Comparison of ENCODE assay signal across 1 cellular context in the genomic region with DNA sequence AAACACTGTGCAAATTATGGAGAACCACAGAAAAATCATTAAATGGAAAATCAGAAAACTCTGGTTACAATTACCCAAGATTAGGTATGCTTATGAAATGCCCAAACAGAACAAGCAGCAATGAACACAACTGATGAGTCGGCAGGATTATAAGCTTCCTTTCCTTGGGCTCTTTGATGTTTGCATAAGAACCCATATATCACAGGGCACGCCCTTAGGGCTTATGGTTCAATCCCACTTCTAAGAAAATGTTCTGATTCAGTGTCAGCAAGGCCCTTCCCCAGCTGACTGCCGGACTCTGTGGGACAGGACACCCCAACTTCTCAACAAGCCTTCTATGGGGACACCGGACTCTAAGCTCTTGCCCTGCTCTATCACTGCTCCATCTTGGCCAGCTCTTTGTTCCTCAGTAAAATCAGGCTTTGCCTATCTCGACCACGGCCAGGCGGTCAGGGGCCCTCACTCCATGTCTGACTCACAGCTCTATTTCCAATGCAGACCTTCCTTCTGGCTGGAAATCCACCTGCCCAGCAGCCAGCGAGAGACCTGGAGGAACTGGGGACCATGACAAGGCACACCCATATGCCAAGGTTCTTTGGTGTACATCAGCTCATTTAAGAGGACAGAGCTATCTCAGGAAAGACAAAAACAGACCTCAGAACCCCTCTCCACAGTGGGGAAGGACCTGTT.
TF ChIP-seq lines count a peak whose summit lies in the region.

No MANE protein-coding gene starts in this region.

TF ChIP-seq in WTC11, 78 proteins besides CTCF, POLR2A, EP300 and RAD21 (continued from another document):
- TF ChIP-seq, protein P1, sequence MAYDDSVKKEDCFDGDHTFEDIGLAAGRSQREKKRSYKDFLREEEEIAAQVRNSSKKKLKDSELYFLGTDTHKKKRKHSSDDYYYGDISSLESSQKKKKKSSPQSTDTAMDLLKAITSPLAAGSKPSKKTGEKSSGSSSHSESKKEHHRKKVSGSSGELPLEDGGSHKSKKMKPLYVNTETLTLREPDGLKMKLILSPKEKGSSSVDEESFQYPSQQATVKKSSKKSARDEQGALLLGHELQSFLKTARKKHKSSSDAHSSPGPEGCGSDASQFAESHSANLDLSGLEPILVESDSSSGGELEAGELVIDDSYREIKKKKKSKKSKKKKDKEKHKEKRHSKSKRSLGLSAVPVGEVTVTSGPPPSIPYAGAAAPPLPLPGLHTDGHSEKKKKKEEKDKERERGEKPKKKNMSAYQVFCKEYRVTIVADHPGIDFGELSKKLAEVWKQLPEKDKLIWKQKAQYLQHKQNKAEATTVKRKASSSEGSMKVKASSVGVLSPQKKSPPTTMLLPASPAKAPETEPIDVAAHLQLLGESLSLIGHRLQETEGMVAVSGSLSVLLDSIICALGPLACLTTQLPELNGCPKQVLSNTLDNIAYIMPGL (CRISPR knock-in tag; IDR thresholded peaks at IDR 0.05) = no peak
